In the genomic region with DNA sequence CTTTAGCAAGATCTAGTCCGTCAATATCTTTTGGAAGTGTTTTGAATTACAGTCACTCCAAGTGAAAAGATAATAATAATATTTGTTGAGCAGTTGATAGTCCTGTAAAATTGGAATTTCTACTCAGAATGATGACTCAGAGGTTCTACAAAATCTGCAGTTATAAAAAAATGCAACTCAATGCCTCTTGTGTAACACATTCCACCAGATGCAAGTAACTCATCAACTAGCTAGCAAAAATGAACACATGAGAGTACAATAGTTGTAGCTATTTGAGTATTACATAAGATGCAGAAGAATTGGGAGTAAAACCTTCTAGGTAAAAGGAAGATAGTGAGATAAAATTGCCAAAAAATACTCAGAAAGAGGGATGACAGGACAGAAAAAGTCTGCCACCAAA, we compare ENCODE assay signal across 25 cellular contexts.
A peak's percentile ranks its signal among the peaks of the same experiment; 100 is the strongest.
DNase-seq lines count a peak whose midpoint lies in the region; ATAC-seq and TF ChIP-seq lines count a peak whose summit lies in the region.
"Had no signal": no experiment of that assay in that cellular context is flagged by ENCODE, and none has a peak within 500 bp of the region (broad histone marks: within the 10 kb centered on the region; RNA-seq: fewer than 3 reads in every experiment).

No MANE protein-coding gene starts in this region.

- no peak overlapping the region for H3K4me3 ChIP-seq in choroid plexus epithelial cell (ENCODE audit: low read depth, low read length)
- no peak overlapping the region for H3K4me3 ChIP-seq in H7 (ENCODE audit: insufficient read depth, low read depth, low read length)
- H3K4me3 ChIP-seq in left lung: no peak overlapping the region
- H3K4me3 ChIP-seq: adrenal gland, BLaER1, lung, spleen, thoracic aorta had no signal

- H3K9me3 Mint-ChIP-seq in HFFc6: peaks cover 31% of the 10 kb centered on the region

- peak; percentile 2 to 3 for DNase-seq in AML-193 (lab: John Stamatoyannopoulos, UW)
- peak; percentile 77 for DNase-seq in LHCN-M2 (ENCODE audit: low read depth)
- DNase-seq in choroid plexus epithelial cell (ENCODE audit: low read depth): peak; percentile 64
- DNase-seq in myocyte (ENCODE audit: low read depth): peak; percentile 33
- no peak for DNase-seq in H7
- DNase-seq in left lung: no peak
- no peak for DNase-seq in HFFc6
- DNase-seq: activated CD4-positive, alpha-beta memory T cell treated with anti-CD3 and anti-CD28 coated beads, Interleukin-2, amount 10 ng/mL, durations not matched to agents 7 days and 5 days; activated CD4-positive, CD25-positive, alpha-beta regulatory T cell; activated gamma-delta T cell treated with Interleukin-2 at 50 U/mL for 16 hours; activated T-cell treated with anti-CD3 and anti-CD28 coated beads for 4 hours; adrenal gland; COR-L47; DMS79; islet precursor cell; NCI-H1417 treated with DMSO at 0.1 percent for 48 hours; NCI-H526 treated with DMSO at 0.1 percent for 48 hours; spleen; stimulated activated CD4-positive, alpha-beta T cell treated with anti-CD3 and anti-CD28 coated beads, Interleukin-4, amount 100 ng/mL, for 1 hour; stimulated activated naive CD4-positive, alpha-beta T cell; T-helper 9 cell had no signal

- intact Hi-C loops in left lung (cut with DNase I): no loop called here

- H3K36me3 ChIP-seq in H7 (replicated peaks; ENCODE audit: control insufficient read depth, insufficient read depth, low read length): no peaks in the 10 kb centered on the region
- no peaks in the 10 kb centered on the region for H3K36me3 ChIP-seq in left lung
- H3K36me3 ChIP-seq: adrenal gland, BLaER1, spleen, thoracic aorta had no signal

- no peak overlapping the region for H3K27ac ChIP-seq in left lung
- H3K27ac ChIP-seq: adrenal gland, BLaER1, spleen, thoracic aorta had no signal

- no peak overlapping the region for H3K4me3 Mint-ChIP-seq in HFFc6
- H3K4me3 Mint-ChIP-seq: activated CD4-positive, alpha-beta memory T cell treated with anti-CD3 and anti-CD28 coated beads, Interleukin-2, amount 10 ng/mL, durations not matched to agents 7 days and 5 days had no signal

- no peaks in the 10 kb centered on the region for H3K36me3 Mint-ChIP-seq in HFFc6 (ENCODE audit: low read depth)

- TF ChIP-seq CTCF in choroid plexus epithelial cell (conservative IDR thresholded peaks at IDR 0.05; ENCODE audit: low read depth, low read length) (no peak), left lung (IDR thresholded peaks at IDR 0.05) (no peak), HFFc6 (IDR thresholded peaks at IDR 0.05) (no peak)

- no peaks in the 10 kb centered on the region for H3K4me1 Mint-ChIP-seq in HFFc6 (ENCODE audit: low read depth)
- H3K4me1 Mint-ChIP-seq: activated CD4-positive, alpha-beta memory T cell treated with anti-CD3 and anti-CD28 coated beads, Interleukin-2, amount 10 ng/mL, durations not matched to agents 7 days and 5 days had no signal

- H3K9me3 ChIP-seq in left lung: no peaks in the 10 kb centered on the region
- H3K9me3 ChIP-seq: adrenal gland, BLaER1, thoracic aorta had no signal

- H3K4me1 ChIP-seq in left lung: no peaks in the 10 kb centered on the region
- H3K4me1 ChIP-seq: adrenal gland, spleen had no signal

- no peaks in the 10 kb centered on the region for H3K27me3 ChIP-seq in H7 (ENCODE audit: control insufficient read depth, insufficient read depth, low read length)
- no peaks in the 10 kb centered on the region for H3K27me3 ChIP-seq in left lung
- H3K27me3 ChIP-seq: adrenal gland, BLaER1, spleen had no signal

- H3K27ac Mint-ChIP-seq in HFFc6: no peak overlapping the region
- H3K27ac Mint-ChIP-seq: activated CD4-positive, alpha-beta memory T cell treated with anti-CD3 and anti-CD28 coated beads, Interleukin-2, amount 10 ng/mL, durations not matched to agents 7 days and 5 days had no signal

- no peak for ATAC-seq in left lung
- ATAC-seq in HG02885 (IDR thresholded peaks at IDR 0.05; ENCODE audit: poor library complexity, unreplicated experiment): no peak

- no peaks in the 10 kb centered on the region for H3K27me3 Mint-ChIP-seq in HFFc6 (ENCODE audit: insufficient read depth)
- H3K27me3 Mint-ChIP-seq: activated CD4-positive, alpha-beta memory T cell treated with anti-CD3 and anti-CD28 coated beads, Interleukin-2, amount 10 ng/mL, durations not matched to agents 7 days and 5 days had no signal

Comparison
In these comparisons a context has a peak if more than half of its experiments do, and no peak if none do; other contexts are left out.
1. DNase-seq: peak in AML-193 (2 of 2), LHCN-M2 (single experiment), choroid plexus epithelial cell (single experiment) and myocyte (single experiment); none in H7 (single experiment), left lung (0 of 2) and HFFc6 (single experiment).